19 cellular contexts compared by ENCODE assay signal in genomic region chr10:131128731-131129130, GRCh38.
DNase-seq lines count a peak whose midpoint lies in the region; TF ChIP-seq lines count a peak whose summit lies in the region.
"Had no signal": no experiment of that assay in that cellular context is flagged by ENCODE, and none has a peak within 500 bp of the region (broad histone marks: within the 10 kb centered on the region; RNA-seq: fewer than 3 reads in every experiment).

No MANE protein-coding gene starts in this region.

- H4K8ac ChIP-seq in trophoblast cell (ENCODE audit: low read depth, low read length), result no peak overlapping the region

- H3K36me3 ChIP-seq in BLaER1, result peaks cover 46% of the 10 kb centered on the region
- H3K36me3 ChIP-seq in trophoblast cell (ENCODE audit: control insufficient read depth in 1 of 2, insufficient read depth in 2 of 2, low read length in 2 of 2), result peaks cover 5 to 6% of the 10 kb centered on the region in 2 experiments

- no peak overlapping the region for H4K12ac ChIP-seq in trophoblast cell (ENCODE audit: low read depth, low read length)

- H3K4ac ChIP-seq in trophoblast cell (ENCODE audit: low read depth, low read length), result no peak overlapping the region

- no peaks in the 10 kb centered on the region for H3K79me2 ChIP-seq in trophoblast cell (ENCODE audit: control insufficient read depth, insufficient read depth, low read length, poor library complexity)

- no peak overlapping the region for H3K23ac ChIP-seq in trophoblast cell (ENCODE audit: low read length)

- H3K18ac ChIP-seq in trophoblast cell (ENCODE audit: low read length), result no peak overlapping the region

- H4K91ac ChIP-seq in trophoblast cell (ENCODE audit: low read depth, low read length), result no peak overlapping the region

- no peak overlapping the region for H3K14ac ChIP-seq in trophoblast cell (ENCODE audit: low read length)

- H3K4me1 ChIP-seq in BLaER1 (peaks cover 87% of the 10 kb centered on the region), trophoblast cell (ENCODE audit: control insufficient read depth in 1 of 2, insufficient read depth in 2 of 2, low read length in 2 of 2) (peaks cover 17 to 26% of the 10 kb centered on the region in 2 experiments)
- H3K4me1 ChIP-seq: A549, Caco-2 had no signal

- H2BK5ac ChIP-seq in trophoblast cell (ENCODE audit: low read depth, low read length, poor library complexity), result no peak overlapping the region

- H3K27ac ChIP-seq in BLaER1 (peak overlapping the region; percentile 91), VCaP (peak overlapping the region; percentile 79), trophoblast cell (ENCODE audit: low read depth, low read length) (no peak overlapping the region)
- H3K27ac ChIP-seq: 22Rv1, A549 had no signal

- no peak overlapping the region for H2AK5ac ChIP-seq in trophoblast cell (ENCODE audit: low read length)

- no peak for TF ChIP-seq CTCF in VCaP (conservative IDR thresholded peaks at IDR 0.05)

- H3K9ac ChIP-seq in BLaER1 (no peak overlapping the region), trophoblast cell (ENCODE audit: low read length) (no peak overlapping the region)

- no peak overlapping the region for H2BK12ac ChIP-seq in trophoblast cell (ENCODE audit: low read length)

- H3K4me3 ChIP-seq in BLaER1, result no peak overlapping the region
- no peak overlapping the region for H3K4me3 ChIP-seq in trophoblast cell (ENCODE audit: low read depth, low read length)
- H3K4me3 ChIP-seq: A549, GM12878 had no signal

- H3K4me2 ChIP-seq in BLaER1 (peak overlapping the region; percentile 96), trophoblast cell (ENCODE audit: low read length) (no peak overlapping the region)
- H3K4me2 ChIP-seq: A549 had no signal

- no peak overlapping the region for H2AFZ ChIP-seq in trophoblast cell (ENCODE audit: insufficient read depth, low read length, poor library complexity)

- H3K27me3 ChIP-seq in BLaER1 (no peaks in the 10 kb centered on the region), trophoblast cell (ENCODE audit: insufficient read depth, low read length) (no peaks in the 10 kb centered on the region)

- DNase-seq in trophoblast cell (peak; percentile 55 to 89), NCI-H187 (lab: John Stamatoyannopoulos, UW) (no peak), NCI-H2029 (lab: John Stamatoyannopoulos, UW) (no peak), hepatic stellate cell (ENCODE audit: low spot score) (no peak)
- DNase-seq: AML-193; CD4-positive, alpha-beta T cell; CD8-positive, alpha-beta T cell; DMS 273 treated with DMSO at 0.1 percent for 48 hours; DMS53; DMS79; DND-41; EL; GDM1 had no signal

- peaks cover 11% of the 10 kb centered on the region for H3K79me1 ChIP-seq in trophoblast cell (ENCODE audit: low read length)

- no CpG with 5 or more reads among the region's 8 CpGs for WGBS in trophoblast cell (ENCODE audit: extremely low coverage, insufficient coverage, insufficient read length)

- H3K9me3 ChIP-seq in BLaER1, result peaks cover 4% of the 10 kb centered on the region; the same call in 1 of the 2 replicates
- peaks cover 2% of the 10 kb centered on the region for H3K9me3 ChIP-seq in trophoblast cell (ENCODE audit: insufficient read depth, low read depth, low read length)
- H3K9me3 ChIP-seq: A549, Caco-2 had no signal

- no peaks in the 10 kb centered on the region for H4K20me1 ChIP-seq in BLaER1

- no peak overlapping the region for H2BK120ac ChIP-seq in trophoblast cell (ENCODE audit: insufficient read depth, low read length, poor library complexity)

Comparison
In these comparisons a context has a peak if more than half of its experiments do, and no peak if none do; other contexts are left out.
1. DNase-seq: peak in trophoblast cell (2 of 2); none in NCI-H187 (0 of 2), NCI-H2029 (single experiment) and hepatic stellate cell (single experiment).